Comparison of ENCODE assay signal across 24 cellular contexts in genomic region chrX:149370097-149370496, GRCh38.
"Had no signal": no experiment of that assay in that cellular context is flagged by ENCODE, and none has a peak within 500 bp of the region (broad histone marks: within the 10 kb centered on the region; RNA-seq: fewer than 3 reads in every experiment).

No MANE protein-coding gene starts in this region.

- H3K27ac ChIP-seq: breast epithelium, colonic mucosa, dorsolateral prefrontal cortex, esophagus muscularis mucosa, hepatocyte, sigmoid colon, spleen, WERI-Rb-1 had no signal

- H3K4me3 ChIP-seq: breast epithelium, colonic mucosa, dorsolateral prefrontal cortex, esophagus muscularis mucosa, hepatocyte, sigmoid colon, spleen had no signal

- H3K27me3 ChIP-seq: breast epithelium, colonic mucosa, esophagus muscularis mucosa, hepatocyte, sigmoid colon, spleen had no signal

- ATAC-seq: activated CD8-positive, alpha-beta memory T cell treated with anti-CD3 and anti-CD28 coated beads, Interleukin-2, amount 10 ng/mL, durations not matched to agents 7 days and 5 days; activated CD8-positive, alpha-beta T cell treated with anti-CD3 and anti-CD28 coated beads for 36 hours; activated naive CD8-positive, alpha-beta T cell treated with anti-CD3 and anti-CD28 coated beads, Interleukin-2, amount 50 U/mL, for 24 hours; left ventricle myocardium superior had no signal

- H3K4me1 ChIP-seq: breast epithelium, colonic mucosa, esophagus muscularis mucosa, sigmoid colon, spleen had no signal

- H3K36me3 ChIP-seq: breast epithelium, colonic mucosa, esophagus muscularis mucosa, sigmoid colon, spleen, WERI-Rb-1 had no signal

- DNase-seq: activated CD4-positive, alpha-beta T cell treated with anti-CD3 and anti-CD28 coated beads, Interleukin-2, amount 10 ng/mL, durations not matched to agents 7 days and 5 days; activated CD4-positive, CD25-positive, alpha-beta regulatory T cell treated with anti-CD3 and anti-CD28 coated beads, Interleukin-2, amount 50 U/mL, for 72 hours; activated CD8-positive, alpha-beta memory T cell treated with anti-CD3 and anti-CD28 coated beads, Interleukin-2, amount 10 ng/mL, durations not matched to agents 7 days and 5 days; activated CD8-positive, alpha-beta T cell treated with anti-CD3 and anti-CD28 coated beads for 36 hours; activated effector memory CD4-positive, alpha-beta T cell treated with anti-CD3 and anti-CD28 coated beads, Interleukin-2, amount 50 U/mL, for 16 hours; activated naive CD4-positive, alpha-beta T cell treated with anti-CD3 and anti-CD28 coated beads, Interleukin-2, amount 50 U/mL, for 16 hours; activated naive CD8-positive, alpha-beta T cell treated with anti-CD3 and anti-CD28 coated beads, Interleukin-2, amount 50 U/mL, for 24 hours; activated T-cell treated with anti-CD3 and anti-CD28 coated beads for 4 hours; anterior cingulate cortex; colonic mucosa; dorsolateral prefrontal cortex; glutamatergic neuron; left ventricle myocardium superior; naive B cell; occipital lobe; sigmoid colon; spleen; stimulated activated CD4-positive, alpha-beta T cell treated with anti-CD3 and anti-CD28 coated beads, Interleukin-4, amount 100 ng/mL, for 1 hour; stimulated activated naive CD4-positive, alpha-beta T cell; T-helper 1 cell; WERI-Rb-1 had no signal

- H3K9me3 ChIP-seq: breast epithelium, colonic mucosa, esophagus muscularis mucosa, sigmoid colon, spleen had no signal
